ENCODE assay signal across 8 cellular contexts in genomic region chr14:68979722-68980552, GRCh38. TPM values are rescaled to one million over a fixed set of nuclear protein-coding genes. Genes with fewer than 3 reads are reported as not detected.
DNase-seq lines count a peak whose midpoint lies in the region; ATAC-seq and TF ChIP-seq lines count a peak whose summit lies in the region.

No MANE protein-coding gene starts in this region.

- no peak for TF ChIP-seq CTCF in AG04449 (IDR thresholded peaks at IDR 0.05; ENCODE audit: insufficient read depth, low read length, missing control alignments)
- TF ChIP-seq CTCF in Peyer's patch (IDR thresholded peaks at IDR 0.05) = no peak
- no peak for TF ChIP-seq CTCF in mesothelial cell of epicardium (IDR thresholded peaks at IDR 0.05; ENCODE audit: unreplicated experiment)

- no peaks in the 10 kb centered on the region for H3K9me3 Mint-ChIP-seq in mesothelial cell of epicardium

- H3K27me3 ChIP-seq in GM23248 (replicated peaks; ENCODE audit: insufficient read depth) = no peaks in the 10 kb centered on the region
- H3K27me3 ChIP-seq in Peyer's patch = no peaks in the 10 kb centered on the region

- H3K4me1 Mint-ChIP-seq in mesothelial cell of epicardium = peaks cover 38% of the 10 kb centered on the region

- H3K4me2 ChIP-seq in GM23248 (ENCODE audit: unreplicated experiment) = peak overlapping the region; percentile 81

- no peaks in the 10 kb centered on the region for H3K36me3 ChIP-seq in GM23248 (ENCODE audit: low read depth)
- H3K36me3 ChIP-seq in Peyer's patch = no peaks in the 10 kb centered on the region

- peak overlapping the region; percentile 97 for H3K9ac ChIP-seq in GM23248

- peaks cover 44% of the 10 kb centered on the region for H3K79me2 ChIP-seq in GM23248 (ENCODE audit: insufficient read depth)

- no peaks in the 10 kb centered on the region for H3K27me3 Mint-ChIP-seq in mesothelial cell of epicardium (ENCODE audit: low read depth)

- POLR2A ChIA-PET in AG04449 (lab: Yijun Ruan, JAX) = interaction anchor here (0.6 to 1.3 kb wide), 14 partner anchors 12 to 115 kb away, joined by 3 to 6 read pairs (median 4); no protein-coding TSS in a partner anchor

- peaks cover 58% of the 10 kb centered on the region for H3F3A ChIP-seq in GM23248 (ENCODE audit: insufficient read depth)

- H2AFZ ChIP-seq in GM23248 = peak overlapping the region; percentile 52; the same call in 1 of the 2 replicates

- 13 to 22% methylated on average over 29 to 48 of the region's 48 CpGs for WGBS in GM23248 (ENCODE audit: low coverage in 1 of 2, low lambda C conversion rate in 2 of 2, missing lambda C conversion rate in 2 of 2), 2 experiments

- H3K9me2 ChIP-seq in GM23248 (ENCODE audit: insufficient read depth) = no peaks in the 10 kb centered on the region

- H3K27ac Mint-ChIP-seq in mesothelial cell of epicardium = peak overlapping the region; percentile 39

- no peaks in the 10 kb centered on the region for H3K36me3 Mint-ChIP-seq in mesothelial cell of epicardium

- H3K4me1 ChIP-seq in GM23248 (ENCODE audit: insufficient read depth) (peaks cover 55% of the 10 kb centered on the region), Peyer's patch (peaks cover 0 to 33% (median 8%) of the 10 kb centered on the region in 4 donors)

- peak overlapping the region; percentile 84 for H3K4me3 Mint-ChIP-seq in mesothelial cell of epicardium

- H3K4me3 ChIP-seq in AG04449 (ENCODE audit: low read depth, low read length) (peak overlapping the region; percentile 98), GM23248 (peak overlapping the region; percentile 96), Peyer's patch (peak overlapping the region; percentile 57 to 80 (median 70))

- H4K20me1 ChIP-seq in GM23248 (ENCODE audit: insufficient read depth) = peaks cover 5% of the 10 kb centered on the region

- no peak for DNase-seq in AG04449 (ENCODE audit: low read depth, low spot score)
- peak; percentile 74 for DNase-seq in GM23248
- DNase-seq in Peyer's patch = peak in 2 of 3 donors; percentile 52 to 68
- DNase-seq in ecto neural progenitor cell (ENCODE audit: low spot score) = peak; percentile 66
- DNase-seq in mesothelial cell of epicardium (ENCODE audit: low spot score in 2 of 2, unreplicated experiment in 2 of 2) = no peak
- peak; percentile 56 for DNase-seq in ureter (ENCODE audit: low spot score)

- peak overlapping the region; percentile 91 for H3K27ac ChIP-seq in GM23248
- peak overlapping the region; percentile 82 to 95 (median 86) for H3K27ac ChIP-seq in Peyer's patch

- ATAC-seq in GM19463 (IDR thresholded peaks at IDR 0.05; ENCODE audit: unreplicated experiment) = no peak
- no peak for ATAC-seq in HG02610 (IDR thresholded peaks at IDR 0.05; ENCODE audit: unreplicated experiment)

- in situ Hi-C loops in GM23248 (cut with MboI) = no loop called here

- CTCF ChIA-PET in AG04449 (lab: Yijun Ruan, JAX) = interaction anchor here (0.7 to 1.4 kb wide), 7 partner anchors 8 to 127 kb away, joined by 3 to 7 read pairs (median 3); no protein-coding TSS in a partner anchor

- TF ChIP-seq POLR2A in Peyer's patch (IDR thresholded peaks at IDR 0.05) = no peak

- no peaks in the 10 kb centered on the region for H3K9me3 ChIP-seq in GM23248 (ENCODE audit: low read depth)
- H3K9me3 ChIP-seq in Peyer's patch = no peaks in the 10 kb centered on the region

RNA-seq across cellular contexts. Expression of gene ACTN1, which starts 0.8 kb away (rescaled TPM):
- total RNA-seq in GM23248 (2014; rRNA removed; shearing (Covaris generic)) = 403 and 414 TPM in 2 replicates
- 593 and 597 TPM in 2 replicates for polyA plus RNA-seq in GM23248 (2016; fragmentation: Nextera tagmentation; extraction: Ambion mirVana)
- total RNA-seq in Peyer's patch = 100 to 1,000 TPM in 1 of 4 donors, 10 to 100 TPM in 3; 40.3 to 585 (median 80.1) TPM
- 155 to 166 TPM (median 163 TPM) in 3 replicates for total RNA-seq in mesothelial cell of epicardium
- total RNA-seq in ureter = 286 TPM

Comparison
In these comparisons a context has a peak if more than half of its experiments do, and no peak if none do; other contexts are left out.
1. DNase-seq: peak in GM23248 (single experiment), Peyer's patch (2 of 3), ecto neural progenitor cell (single experiment) and ureter (single experiment); none in AG04449 (single experiment) and mesothelial cell of epicardium (0 of 2).
2. Peak in every context shown above with its lines, with median percentiles within 50 percentile points of each other: H3K4me3 ChIP-seq.